1 cellular context compared by ENCODE assay signal in genomic region chr2:190533968-190534309, GRCh38.
TF ChIP-seq lines count a peak whose summit lies in the region.

No MANE protein-coding gene starts in this region.

TF ChIP-seq in SK-N-SH treated with all-trans-retinoic acid at 6 μM for 48 hours, 23 proteins besides CTCF, POLR2A, EP300 and RAD21 (continued from another document):
- TF ChIP-seq, protein P1, sequence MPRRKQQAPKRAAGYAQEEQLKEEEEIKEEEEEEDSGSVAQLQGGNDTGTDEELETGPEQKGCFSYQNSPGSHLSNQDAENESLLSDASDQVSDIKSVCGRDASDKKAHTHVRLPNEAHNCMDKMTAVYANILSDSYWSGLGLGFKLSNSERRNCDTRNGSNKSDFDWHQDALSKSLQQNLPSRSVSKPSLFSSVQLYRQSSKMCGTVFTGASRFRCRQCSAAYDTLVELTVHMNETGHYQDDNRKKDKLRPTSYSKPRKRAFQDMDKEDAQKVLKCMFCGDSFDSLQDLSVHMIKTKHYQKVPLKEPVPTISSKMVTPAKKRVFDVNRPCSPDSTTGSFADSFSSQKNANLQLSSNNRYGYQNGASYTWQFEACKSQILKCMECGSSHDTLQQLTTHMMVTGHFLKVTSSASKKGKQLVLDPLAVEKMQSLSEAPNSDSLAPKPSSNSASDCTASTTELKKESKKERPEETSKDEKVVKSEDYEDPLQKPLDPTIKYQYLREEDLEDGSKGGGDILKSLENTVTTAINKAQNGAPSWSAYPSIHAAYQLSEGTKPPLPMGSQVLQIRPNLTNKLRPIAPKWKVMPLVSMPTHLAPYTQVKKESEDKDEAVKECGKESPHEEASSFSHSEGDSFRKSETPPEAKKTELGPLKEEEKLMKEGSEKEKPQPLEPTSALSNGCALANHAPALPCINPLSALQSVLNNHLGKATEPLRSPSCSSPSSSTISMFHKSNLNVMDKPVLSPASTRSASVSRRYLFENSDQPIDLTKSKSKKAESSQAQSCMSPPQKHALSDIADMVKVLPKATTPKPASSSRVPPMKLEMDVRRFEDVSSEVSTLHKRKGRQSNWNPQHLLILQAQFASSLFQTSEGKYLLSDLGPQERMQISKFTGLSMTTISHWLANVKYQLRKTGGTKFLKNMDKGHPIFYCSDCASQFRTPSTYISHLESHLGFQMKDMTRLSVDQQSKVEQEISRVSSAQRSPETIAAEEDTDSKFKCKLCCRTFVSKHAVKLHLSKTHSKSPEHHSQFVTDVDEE (CRISPR knock-in tag; IDR thresholded peaks at IDR 0.05), result no peak
- TF ChIP-seq ZNF8 (CRISPR knock-in tag; IDR thresholded peaks at IDR 0.05), result no peak
- TF ChIP-seq, protein P2, sequence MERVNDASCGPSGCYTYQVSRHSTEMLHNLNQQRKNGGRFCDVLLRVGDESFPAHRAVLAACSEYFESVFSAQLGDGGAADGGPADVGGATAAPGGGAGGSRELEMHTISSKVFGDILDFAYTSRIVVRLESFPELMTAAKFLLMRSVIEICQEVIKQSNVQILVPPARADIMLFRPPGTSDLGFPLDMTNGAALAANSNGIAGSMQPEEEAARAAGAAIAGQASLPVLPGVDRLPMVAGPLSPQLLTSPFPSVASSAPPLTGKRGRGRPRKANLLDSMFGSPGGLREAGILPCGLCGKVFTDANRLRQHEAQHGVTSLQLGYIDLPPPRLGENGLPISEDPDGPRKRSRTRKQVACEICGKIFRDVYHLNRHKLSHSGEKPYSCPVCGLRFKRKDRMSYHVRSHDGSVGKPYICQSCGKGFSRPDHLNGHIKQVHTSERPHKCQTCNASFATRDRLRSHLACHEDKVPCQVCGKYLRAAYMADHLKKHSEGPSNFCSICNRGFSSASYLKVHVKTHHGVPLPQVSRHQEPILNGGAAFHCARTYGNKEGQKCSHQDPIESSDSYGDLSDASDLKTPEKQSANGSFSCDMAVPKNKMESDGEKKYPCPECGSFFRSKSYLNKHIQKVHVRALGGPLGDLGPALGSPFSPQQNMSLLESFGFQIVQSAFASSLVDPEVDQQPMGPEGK (CRISPR knock-in tag; IDR thresholded peaks at IDR 0.05; ENCODE audit: borderline replicate concordance), result no peak
- TF ChIP-seq ZNF565 (CRISPR knock-in tag; conservative IDR thresholded peaks at IDR 0.05; ENCODE audit: low read depth), result no peak
- TF ChIP-seq ISL1 (CRISPR knock-in tag; IDR thresholded peaks at IDR 0.05), result no peak
TF ChIP-seq in SK-N-SH treated with all-trans-retinoic acid at 6 μM for 48 hours: peak in this region for 0.
